ENCODE assay signal across 19 cellular contexts in genomic region chr6:148452921-148453320, GRCh38.
DNase-seq lines count a peak whose midpoint lies in the region; ATAC-seq, FAIRE-seq and TF ChIP-seq lines count a peak whose summit lies in the region.
"Had no signal": no experiment of that assay in that cellular context is flagged by ENCODE, and none has a peak within 500 bp of the region (broad histone marks: within the 10 kb centered on the region; RNA-seq: fewer than 3 reads in every experiment).

No MANE protein-coding gene starts in this region.

- no peak overlapping the region for H3K4me3 Mint-ChIP-seq in nephron progenitor cell

- no peak for FAIRE-seq in H1 (lab: Jason Lieb, UNC)

- TF ChIP-seq CTCF in H1 (IDR thresholded peaks at IDR 0.05; ENCODE audit: control extremely low read depth in 1 of 3, insufficient read depth in 1 of 3, low read depth in 1 of 3, low read length in 3 of 3) (no peak), nephron progenitor cell (IDR thresholded peaks at IDR 0.05) (no peak)

- peaks cover 0 to 1% (median 0%) of the 10 kb centered on the region in 4 experiments; a peak in 5 of 7 replicates for H3K4me1 ChIP-seq in H1 (replicated peaks in 1 of 4; ENCODE audit: control insufficient read depth in 3 of 4, insufficient read depth in 4 of 4, low read length in 3 of 4)
- H3K4me1 ChIP-seq: Caco-2 had no signal

- no peak overlapping the region for H3K4me2 ChIP-seq in H1 (ENCODE audit: insufficient read depth in 1 of 2, low read depth in 2 of 2, low read length in 2 of 2)
- H3K4me2 ChIP-seq: KMS-11 had no signal

- no peak overlapping the region; the same call in 1 of the 2 replicates for H2AK5ac ChIP-seq in H1 (ENCODE audit: low read depth, low read length)

- H4K91ac ChIP-seq in H1 (replicated peaks; ENCODE audit: insufficient read length, low read length): no peak overlapping the region

- H3K27ac Mint-ChIP-seq in nephron progenitor cell: peak overlapping the region; percentile 38

- peak; percentile 70 for DNase-seq in NCI-H146 treated with DMSO at 0.1 percent for 48 hours (lab: John Stamatoyannopoulos, UW; ENCODE audit: unreplicated experiment)
- no peak for DNase-seq in H1 (ENCODE audit: low read depth in 1 of 2, low spot score in 2 of 2)
- no peak for DNase-seq in nephron progenitor cell
- DNase-seq in activated naive CD4-positive, alpha-beta T cell treated with Interleukin-2 at 50 U/mL for 16 hours: no peak
- no peak for DNase-seq in Kasumi-1 (lab: John Stamatoyannopoulos, UW)
- DNase-seq: Caco-2; CD4-positive, alpha-beta memory T cell; DMS 273 treated with DMSO at 0.1 percent for 48 hours; DMS79 treated with DMSO at 0.1 percent for 48 hours; HCEC 1CT; IMR-90; NCI-H1105 treated with DMSO at 0.1 percent for 48 hours; NCI-H1930; NCI-H2227 treated with DMSO at 0.1 percent for 48 hours; NCI-H510A had no signal

- no peak overlapping the region for H3K56ac ChIP-seq in H1 (replicated peaks; ENCODE audit: insufficient read length, low read depth, low read length)

- no peak overlapping the region for H3K23ac ChIP-seq in H1 (ENCODE audit: insufficient read length)

- no peak overlapping the region for H2BK15ac ChIP-seq in H1 (ENCODE audit: low read length)

- H2BK12ac ChIP-seq in H1 (ENCODE audit: low read depth, low read length): no peak overlapping the region

- no peak overlapping the region for H4K5ac ChIP-seq in H1 (ENCODE audit: insufficient read length, low read depth, low read length)

- H4K20me1 ChIP-seq in H1 (replicated peaks in 1 of 2; ENCODE audit: control insufficient read depth in 1 of 2, insufficient read depth in 2 of 2, low read length in 2 of 2): peaks cover 3% of the 10 kb centered on the region in 2 experiments

- 0 out of 4 replicates have a peak, but pooled peaks cover 0 to 1% of the 10 kb centered on the region in 2 experiments for H3K79me2 ChIP-seq in H1 (ENCODE audit: control insufficient read depth in 1 of 2, insufficient read depth in 2 of 2, low read length in 2 of 2)

- TF ChIP-seq POLR2A in H1 (IDR thresholded peaks at IDR 0.05; ENCODE audit: control extremely low read depth in 1 of 2, low read depth in 2 of 2, low read length in 2 of 2): no peak

- 92% methylated on average over 15 of the region's 15 CpGs; no CpG with 5 or more reads in 1 of the 2 experiments for WGBS in H1 (ENCODE audit: extremely low coverage in 1 of 2, insufficient coverage in 1 of 2, insufficient read length in 1 of 2, insufficient replicate concordance in 2 of 2, low coverage in 1 of 2, low lambda C conversion rate in 2 of 2, missing lambda C conversion rate in 1 of 2), 2 experiments

- H2BK5ac ChIP-seq in H1 (ENCODE audit: low read depth, low read length): no peak overlapping the region

- peak overlapping the region; percentile 40; the same call in 1 of the 2 replicates for H3K18ac ChIP-seq in H1 (ENCODE audit: extremely low read depth, low read length)

- H3K9ac ChIP-seq in H1 (replicated peaks in 1 of 4; ENCODE audit: extremely low read depth in 1 of 4, low read depth in 3 of 4, low read length in 3 of 4): no peak overlapping the region
- H3K9ac ChIP-seq: KMS-11 had no signal

- TF ChIP-seq EP300 in H1 (IDR thresholded peaks at IDR 0.05; ENCODE audit: borderline replicate concordance in 1 of 2, low read depth in 2 of 2, low read length in 2 of 2): no peak

- CTCF ChIA-PET in H1 (lab: Charles Lee; ENCODE audit: partially characterized antibody): interaction anchor here (0.7 to 5.4 kb wide), 7 partner anchors 11 to 276 kb away, joined by 3 to 24 read pairs (median 4); no protein-coding TSS in a partner anchor

- 0 out of 2 replicates have a peak, but pooled peaks cover 2% of the 10 kb centered on the region for H3K23me2 ChIP-seq in H1 (ENCODE audit: low read depth, low read length)

- no peak overlapping the region for H2AFZ ChIP-seq in H1 (ENCODE audit: low read length)

- H3K27me3 Mint-ChIP-seq in nephron progenitor cell (ENCODE audit: low read depth, poor library complexity): no peaks in the 10 kb centered on the region

- no peak overlapping the region for H2BK120ac ChIP-seq in H1 (replicated peaks; ENCODE audit: low read depth, low read length)

- H3K4ac ChIP-seq in H1 (replicated peaks; ENCODE audit: insufficient read length, low read depth, low read length): no peak overlapping the region

- no peaks in the 10 kb centered on the region; a peak in 1 of 8 replicates for H3K36me3 ChIP-seq in H1 (ENCODE audit: control insufficient read depth in 2 of 4, insufficient read depth in 4 of 4, low read length in 3 of 4)

- H3K27me3 ChIP-seq in H1 (replicated peaks in 1 of 4; ENCODE audit: control insufficient read depth in 3 of 4, extremely low read depth in 1 of 4, insufficient read depth in 3 of 4, low read length in 3 of 4): no peaks in the 10 kb centered on the region

- H3K14ac ChIP-seq in H1 (ENCODE audit: insufficient read length): no peak overlapping the region

- POLR2A ChIA-PET in H1 (lab: Charles Lee; ENCODE audit: partially characterized antibody): interaction anchor here (0.9 kb wide), 1 partner anchor 9 kb away, joined by 3 read pairs; no protein-coding TSS in a partner anchor

- peaks cover 7% of the 10 kb centered on the region; the same call in 1 of the 2 replicates for H3K79me1 ChIP-seq in H1 (ENCODE audit: low read depth, low read length)

- no peaks in the 10 kb centered on the region for H3K9me3 Mint-ChIP-seq in nephron progenitor cell

- H3K27ac ChIP-seq in H1 (ENCODE audit: low read depth, low read length): no peak overlapping the region
- peak overlapping the region; percentile 42 for H3K27ac ChIP-seq in temporal lobe (ENCODE audit: low read depth, low read length)
- H3K27ac ChIP-seq: KMS-11 had no signal

- no peak for TF ChIP-seq RAD21 in H1 (IDR thresholded peaks at IDR 0.05 in 1 of 2, conservative IDR thresholded peaks at IDR 0.05 in 1 of 2; ENCODE audit: low read depth in 2 of 2, low read length in 2 of 2)

- no peak overlapping the region for H4K8ac ChIP-seq in H1 (ENCODE audit: extremely low read depth, insufficient read depth, low read length)

- H3K9me3 ChIP-seq in H1 (ENCODE audit: insufficient read depth in 2 of 2, low read depth in 1 of 2, low read length in 1 of 2): no peaks in the 10 kb centered on the region
- H3K9me3 ChIP-seq: Caco-2 had no signal

- H3K4me1 Mint-ChIP-seq in nephron progenitor cell: peaks cover 45% of the 10 kb centered on the region

- H3K4me3 ChIP-seq in H1 (ENCODE audit: extremely low read depth in 1 of 4, insufficient read depth in 2 of 4, low read depth in 3 of 4, low read length in 4 of 4): no peak overlapping the region

- no peak overlapping the region for H2BK20ac ChIP-seq in H1 (ENCODE audit: low read length)

- ATAC-seq in HG02588 (IDR thresholded peaks at IDR 0.05; ENCODE audit: unreplicated experiment): no peak
- ATAC-seq: Panc1 had no signal

- H3K36me3 Mint-ChIP-seq in nephron progenitor cell (ENCODE audit: low read depth): peaks cover 52% of the 10 kb centered on the region

TF ChIP-seq in H1, 55 proteins besides CTCF, POLR2A, EP300 and RAD21:
- TF ChIP-seq SIRT6 (IDR thresholded peaks at IDR 0.05; ENCODE audit: low read length) (no peak), SRF (IDR thresholded peaks at IDR 0.05; ENCODE audit: low read depth, low read length) (no peak)
